Comparison of ENCODE assay signal across 8 cellular contexts in genomic region chr22:43110444-43110926, GRCh38. TPM values are rescaled to one million over a fixed set of nuclear protein-coding genes. Genes with fewer than 3 reads are reported as not detected.
DNase-seq lines count a peak whose midpoint lies in the region.

TSS of gene BIK (plus strand) at chr22:43110750. CDS start at chr22:43124023, 13,273 bp downstream.

- peak within 1 kb of the TSS; percentile 30 to 34 for H3K23ac ChIP-seq in mesenchymal stem cell (ENCODE audit: low read length in 2 of 2)

- H3K4me3 ChIP-seq in duodenal mucosa (ENCODE audit: low read depth in 1 of 2, low read length in 2 of 2) (peak within 1 kb of the TSS; percentile 62 to 74), mesenchymal stem cell (ENCODE audit: insufficient read depth in 1 of 2, low read depth in 1 of 2, low read length in 2 of 2) (peak within 1 kb of the TSS; percentile 56 to 68), stomach smooth muscle (ENCODE audit: low read length in 2 of 2) (peak within 1 kb of the TSS; percentile 33 to 72)

- H3K9ac ChIP-seq in duodenal mucosa (ENCODE audit: low read depth in 1 of 2, low read length in 2 of 2) (peak within 1 kb of the TSS; percentile 44 to 70), mesenchymal stem cell (ENCODE audit: low read length) (no peak within 1 kb of the TSS), stomach smooth muscle (ENCODE audit: low read length in 2 of 2) (no peak within 1 kb of the TSS)

- H2BK120ac ChIP-seq in mesenchymal stem cell (ENCODE audit: low read depth, low read length), result no peak within 1 kb of the TSS

- peak within 1 kb of the TSS; percentile 97 for H3K4me2 ChIP-seq in mesenchymal stem cell (ENCODE audit: low read length, poor library complexity, severe bottlenecking)

- no peaks in the 10 kb centered on the region for H3K79me1 ChIP-seq in mesenchymal stem cell (replicated peaks; ENCODE audit: low read length, poor library complexity, severe bottlenecking)

- H3K14ac ChIP-seq in mesenchymal stem cell (ENCODE audit: low read length in 2 of 2), result peak within 1 kb of the TSS in 1 of 2 experiments; percentile 79

- H3K18ac ChIP-seq in mesenchymal stem cell (ENCODE audit: low read depth in 1 of 2, low read length in 2 of 2), result peak within 1 kb of the TSS; percentile 54 to 85

- no peak within 1 kb of the TSS for H3K27ac ChIP-seq in duodenal mucosa (ENCODE audit: low read depth, low read length)
- H3K27ac ChIP-seq in mesenchymal stem cell (ENCODE audit: low read length, poor library complexity, severe bottlenecking), result no peak within 1 kb of the TSS
- H3K27ac ChIP-seq in stomach smooth muscle (ENCODE audit: low read length), result no peak within 1 kb of the TSS

- H3K36me3 ChIP-seq in duodenal mucosa (ENCODE audit: control insufficient read depth in 1 of 2, insufficient read depth in 2 of 2, low read length in 2 of 2) (no peaks in the 10 kb centered on the region), mesenchymal stem cell (ENCODE audit: control insufficient read depth in 1 of 2, insufficient read depth in 2 of 2, low read depth in 1 of 2, low read length in 2 of 2) (no peaks in the 10 kb centered on the region), stomach smooth muscle (ENCODE audit: control insufficient read depth in 2 of 2, insufficient read depth in 2 of 2, low read length in 2 of 2) (no peaks in the 10 kb centered on the region)

- peak within 1 kb of the TSS; percentile 24 for H4K8ac ChIP-seq in mesenchymal stem cell (ENCODE audit: low read length)

- H2BK5ac ChIP-seq in mesenchymal stem cell (ENCODE audit: low read depth, low read length, poor library complexity, severe bottlenecking), result no peak within 1 kb of the TSS

- DNase-seq in NCI-H510A treated with DMSO at 0.1 percent for 48 hours (lab: John Stamatoyannopoulos, UW) (peak; percentile 27), NCI-H510A (lab: John Stamatoyannopoulos, UW) (no peak), NCI-H1105 treated with DMSO at 0.1 percent for 48 hours (lab: John Stamatoyannopoulos, UW) (peak; percentile 46), mesenchymal stem cell (peak; percentile 52), HT-29 (ENCODE audit: low spot score) (no peak)
- DNase-seq in activated CD4-positive, alpha-beta T cell treated with anti-CD3 and anti-CD28 coated beads for 4 hours, result peak; percentile 39 to 49

- no peak within 1 kb of the TSS for H2BK12ac ChIP-seq in mesenchymal stem cell (ENCODE audit: low read length in 2 of 2)

- H3K27me3 ChIP-seq in duodenal mucosa (ENCODE audit: control insufficient read depth in 1 of 2, insufficient read depth in 2 of 2, low read length in 2 of 2) (peaks cover 4 to 6% of the 10 kb centered on the region in 2 donors), mesenchymal stem cell (ENCODE audit: control insufficient read depth in 1 of 2, insufficient read depth in 1 of 2, low read length in 2 of 2) (peaks cover 56 to 80% of the 10 kb centered on the region in 2 experiments), stomach smooth muscle (ENCODE audit: control insufficient read depth in 1 of 2, insufficient read depth in 2 of 2, low read length in 2 of 2) (peaks cover 21 to 33% of the 10 kb centered on the region in 2 donors)

- peaks cover 20 to 27% of the 10 kb centered on the region in 2 donors for H3K4me1 ChIP-seq in duodenal mucosa (ENCODE audit: control insufficient read depth in 1 of 2, insufficient read depth in 2 of 2, low read length in 2 of 2)
- H3K4me1 ChIP-seq in mesenchymal stem cell (ENCODE audit: control insufficient read depth, insufficient read depth, low read depth, low read length), result peaks cover 17% of the 10 kb centered on the region
- H3K4me1 ChIP-seq in stomach smooth muscle (ENCODE audit: control insufficient read depth, insufficient read depth, low read length), result peaks cover 14% of the 10 kb centered on the region

- H2AFZ ChIP-seq in mesenchymal stem cell (ENCODE audit: low read depth, low read length), result peak within 1 kb of the TSS; percentile 59

- peak within 1 kb of the TSS in 1 of 2 experiments; percentile 44 for H3K4ac ChIP-seq in mesenchymal stem cell (ENCODE audit: low read depth in 1 of 2, low read length in 2 of 2)

- no peak within 1 kb of the TSS for H2AK5ac ChIP-seq in mesenchymal stem cell (ENCODE audit: low read length, severe bottlenecking)

- under 1% methylated on average over 48 of the region's 49 CpGs for WGBS in mesenchymal stem cell

- H3K9me3 ChIP-seq in duodenal mucosa (ENCODE audit: control insufficient read depth in 1 of 2, low read length in 2 of 2) (no peaks in the 10 kb centered on the region), mesenchymal stem cell (ENCODE audit: control insufficient read depth, low read length) (no peaks in the 10 kb centered on the region), stomach smooth muscle (ENCODE audit: control insufficient read depth in 2 of 2, low read length in 2 of 2) (no peaks in the 10 kb centered on the region)

- no peak within 1 kb of the TSS for H2BK15ac ChIP-seq in mesenchymal stem cell (ENCODE audit: low read depth, poor library complexity, severe bottlenecking)

- H4K91ac ChIP-seq in mesenchymal stem cell (ENCODE audit: low read length), result no peak within 1 kb of the TSS

RNA-seq across cellular contexts. Expression of gene BIK, which starts in this region (rescaled TPM):
- polyA plus RNA-seq in mesenchymal stem cell (2013, experiment 1 of 2), result 0.08 TPM
- 0.05 TPM for polyA plus RNA-seq in mesenchymal stem cell (2013, experiment 2 of 2)
- 3.9 and 4.2 TPM in 2 replicates for total RNA-seq in HT-29 (2014; rRNA removed; shearing (Covaris generic))

Comparison
In these comparisons a context has a peak if more than half of its experiments do, and no peak if none do; other contexts are left out.
1. DNase-seq: peak in NCI-H510A treated with DMSO at 0.1 percent for 48 hours (single experiment), NCI-H1105 treated with DMSO at 0.1 percent for 48 hours (single experiment), activated CD4-positive, alpha-beta T cell treated with anti-CD3 and anti-CD28 coated beads for 4 hours (2 of 2) and mesenchymal stem cell (single experiment); none in NCI-H510A (single experiment) and HT-29 (single experiment).
2. H3K9ac ChIP-seq: peak in duodenal mucosa (2 of 2); none in mesenchymal stem cell (single experiment) and stomach smooth muscle (0 of 2).
3. Peak in every context shown above with its lines, with median percentiles within 50 percentile points of each other: H3K4me3 ChIP-seq.